Comparison of ENCODE assay signal across 9 cellular contexts in genomic region chr17:79789943-79790804, GRCh38. TPM values are rescaled to one million over a fixed set of nuclear protein-coding genes. Genes with fewer than 3 reads are reported as not detected.
A peak's percentile ranks its signal among the peaks of the same experiment; 100 is the strongest.
DNase-seq lines count a peak whose midpoint lies in the region; ATAC-seq, FAIRE-seq and TF ChIP-seq lines count a peak whose summit lies in the region.
"Had no signal": no experiment of that assay in that cellular context is flagged by ENCODE, and none has a peak within 500 bp of the region (broad histone marks: within the 10 kb centered on the region; RNA-seq: fewer than 3 reads in every experiment).

No MANE protein-coding gene starts in this region.

- TF ChIP-seq POLR2A in A549 (IDR thresholded peaks at IDR 0.05; ENCODE audit: low read length), result no peak

- no peaks in the 10 kb centered on the region for H3K79me2 ChIP-seq in osteoblast (ENCODE audit: insufficient read depth, low read length)

- TF ChIP-seq RAD21 in A549 (conservative IDR thresholded peaks at IDR 0.05 in 1 of 2, IDR thresholded peaks at IDR 0.05 in 1 of 2), result peak; percentile 85 to 96

- H3K9me3 ChIP-seq in A549 (no peaks in the 10 kb centered on the region), osteoblast (ENCODE audit: low read depth, low read length) (no peaks in the 10 kb centered on the region)

- CTCF ChIA-PET in A549 (lab: Yijun Ruan, JAX), result interaction anchor here (0.6 to 39.8 kb wide), 51 partner anchors 9 to 353 kb away, joined by 3 to 1281 read pairs (median 6); partner anchors contain the start of gene CBX4
- CTCF ChIA-PET in RWPE1 (lab: Yijun Ruan, JAX), result interaction anchor here (0.6 to 1.8 kb wide), 9 partner anchors 13 to 215 kb away, joined by 3 to 6 read pairs (median 4); no protein-coding TSS in a partner anchor

- H2AFZ ChIP-seq in osteoblast (ENCODE audit: low read length), result no peak overlapping the region

- H3K4me1 ChIP-seq in A549 (peaks cover 26% of the 10 kb centered on the region), osteoblast (ENCODE audit: insufficient read depth, low read length) (no peaks in the 10 kb centered on the region)

- no peaks in the 10 kb centered on the region for H3K36me3 ChIP-seq in osteoblast (ENCODE audit: insufficient read depth, low read length)

- peak overlapping the region; percentile 63 to 73; a peak in 5 of 6 replicates for H3K27ac ChIP-seq in A549
- no peak overlapping the region for H3K27ac ChIP-seq in RWPE1
- H3K27ac ChIP-seq in osteoblast (ENCODE audit: low read depth, low read length), result no peak overlapping the region

- peak; percentile 58 to 95 for DNase-seq in A549 (ENCODE audit: low read depth in 1 of 2, low spot score in 1 of 2)
- no peak for DNase-seq in GM12864 (ENCODE audit: low read depth)
- no peak for DNase-seq in RWPE1 (ENCODE audit: low spot score)
- peak in 1 of 2 donors; percentile 64 for DNase-seq in foreskin fibroblast
- peak; percentile 98 for DNase-seq in osteoblast (ENCODE audit: insufficient read length, low spot score, missing footprints)
- no peak for DNase-seq in NK-92 (lab: John Stamatoyannopoulos, UW; ENCODE audit: unreplicated experiment)
- no peak for DNase-seq in HCEC 1CT

- H4K20me1 ChIP-seq in osteoblast (ENCODE audit: insufficient read depth, low read length), result no peaks in the 10 kb centered on the region

- TF ChIP-seq EP300 in A549 (IDR thresholded peaks at IDR 0.05), result no peak

- H3K27me3 ChIP-seq in osteoblast (ENCODE audit: insufficient read depth, low read length), result peaks cover 49% of the 10 kb centered on the region

- FAIRE-seq in A549 (lab: Jason Lieb, UNC), result no peak
- FAIRE-seq: colon had no signal

- POLR2A ChIA-PET in A549 (lab: Yijun Ruan, JAX), result interaction anchor here (1.2 to 1.5 kb wide), 3 partner anchors 21 to 49 kb away, joined by 3 to 7 read pairs (median 3); partner anchors contain the start of gene CBX4
- POLR2A ChIA-PET in RWPE1 (lab: Yijun Ruan, JAX; ENCODE audit: low non-redundant PET), result no interaction called here

- 43% methylated on average over 65 of the region's 74 CpGs for WGBS in A549 (ENCODE audit: missing lambda C conversion rate)

- ATAC-seq in A549, result peak; percentile 19 to 65; a peak in 3 of 6 replicates
- no peak for ATAC-seq in HG03342 (IDR thresholded peaks at IDR 0.05; ENCODE audit: unreplicated experiment)

- H3K4me3 ChIP-seq in A549, result no peak overlapping the region
- no peak overlapping the region for H3K4me3 ChIP-seq in GM12864 (ENCODE audit: low read depth, low read length)
- H3K4me3 ChIP-seq in foreskin fibroblast (ENCODE audit: low read depth in 1 of 2, low read length in 2 of 2), result no peak overlapping the region
- peak overlapping the region; percentile 10 for H3K4me3 ChIP-seq in osteoblast (ENCODE audit: insufficient read depth, low read length)

- H3K4me2 ChIP-seq in A549, result peak overlapping the region; percentile 90
- H3K4me2 ChIP-seq in osteoblast (ENCODE audit: insufficient read depth, low read length), result peak overlapping the region; percentile 15

- TF ChIP-seq CTCF in A549 (IDR thresholded peaks at IDR 0.05) (peak; percentile 98), GM12864 (IDR thresholded peaks at IDR 0.05; ENCODE audit: low read depth, low read length, missing control alignments) (peak; percentile 56), RWPE1 (conservative IDR thresholded peaks at IDR 0.05; ENCODE audit: low read depth) (peak; percentile 91), foreskin fibroblast (IDR thresholded peaks at IDR 0.05; ENCODE audit: low read depth, low read length) (peak; percentile 60), osteoblast (IDR thresholded peaks at IDR 0.05; ENCODE audit: extremely low read depth, low read depth, low read length) (peak; percentile 51)

TF ChIP-seq in A549, 52 proteins besides CTCF, POLR2A, EP300 and RAD21 (continues in another document):
- TF ChIP-seq RARB (CRISPR knock-in tag; IDR thresholded peaks at IDR 0.05), result no peak
- TF ChIP-seq MAX (IDR thresholded peaks at IDR 0.05), result peak; percentile 64
- TF ChIP-seq E2F6 (IDR thresholded peaks at IDR 0.05; ENCODE audit: borderline replicate concordance, low read depth), result peak; percentile 75
- no peak for TF ChIP-seq JUN (IDR thresholded peaks at IDR 0.05)
- TF ChIP-seq EHMT2 (IDR thresholded peaks at IDR 0.05; ENCODE audit: low read depth), result no peak
- no peak for TF ChIP-seq HDAC2 (IDR thresholded peaks at IDR 0.05)
- TF ChIP-seq USF2 (IDR thresholded peaks at IDR 0.05), result no peak
- peak; percentile 93 for TF ChIP-seq SMC3 (IDR thresholded peaks at IDR 0.05)
- TF ChIP-seq HMGXB4 (CRISPR knock-in tag; IDR thresholded peaks at IDR 0.05; ENCODE audit: borderline replicate concordance), result no peak
- no peak for TF ChIP-seq ZC3H11A (IDR thresholded peaks at IDR 0.05)
- TF ChIP-seq PHF8 (IDR thresholded peaks at IDR 0.05; ENCODE audit: borderline replicate concordance, low read depth), result no peak
- TF ChIP-seq TFCP2L1 (CRISPR knock-in tag; IDR thresholded peaks at IDR 0.05), result no peak
- no peak for TF ChIP-seq ELK1 (IDR thresholded peaks at IDR 0.05; ENCODE audit: low read depth, low read length)
- TF ChIP-seq KDM5A (IDR thresholded peaks at IDR 0.05), result peak; percentile 44; the same call in 1 of the 2 replicates
- TF ChIP-seq FOSB (CRISPR knock-in tag; IDR thresholded peaks at IDR 0.05), result no peak
- TF ChIP-seq HOXB13 (CRISPR knock-in tag; IDR thresholded peaks at IDR 0.05; ENCODE audit: low read depth), result no peak

RNA-seq across cellular contexts. Expression of gene CBX8, which starts 6.7 kb away (rescaled TPM):
- polyA plus RNA-seq in A549 (2011; rRNA removed) (1.5 and 2.8 TPM in 2 replicates), A549 (2017; fragmentation: RNase III; extraction: RNeasy Plus Mini Kit Qiagen cat#74134 plus additional on column Dnase treatment) (11.0 to 13.1 TPM (median 11.9 TPM) in 3 replicates)
- polyA plus RNA-seq in A549 (2012; cell fraction: cytosol; rRNA removed), result 3.5 and 3.8 TPM in 2 replicates
- 4.8 and 7.2 TPM in 2 replicates for polyA plus RNA-seq in A549 (2012; cell fraction: nucleus; rRNA removed)
- polyA minus RNA-seq in A549 (2011; rRNA and poly(A)+ RNA removed), result 2.5 and 2.8 TPM in 2 replicates
- 2.4 and 3.3 TPM in 2 replicates for total RNA-seq in osteoblast

RNA-seq across cellular contexts. Expression of gene CBX2, which starts 12.2 kb away (rescaled TPM):
- 7.4 and 8.2 TPM in 2 replicates for polyA plus RNA-seq in A549 (2011; rRNA removed)
- polyA plus RNA-seq in A549 (2012; cell fraction: cytosol; rRNA removed), result 14.4 and 18.3 TPM in 2 replicates
- 29.6 and 34.9 TPM in 2 replicates for polyA plus RNA-seq in A549 (2012; cell fraction: nucleus; rRNA removed)
- 13.6 to 16.4 TPM (median 14.9 TPM) in 3 replicates for polyA plus RNA-seq in A549 (2017; fragmentation: RNase III; extraction: RNeasy Plus Mini Kit Qiagen cat#74134 plus additional on column Dnase treatment)
- 11.6 and 13.7 TPM in 2 replicates for polyA minus RNA-seq in A549 (2011; rRNA and poly(A)+ RNA removed)
- total RNA-seq in osteoblast, result 0.88 and 1.1 TPM in 2 replicates

RNA-seq across cellular contexts. Expression of gene CBX4, which starts 49.1 kb away (rescaled TPM):
- 21.9 and 34.1 TPM in 2 replicates for polyA plus RNA-seq in A549 (2011; rRNA removed)
- 31.9 and 46.3 TPM in 2 replicates for polyA plus RNA-seq in A549 (2012; cell fraction: cytosol; rRNA removed)
- 48.9 and 61.8 TPM in 2 replicates for polyA plus RNA-seq in A549 (2012; cell fraction: nucleus; rRNA removed)
- 25.9 to 31.9 TPM (median 31.0 TPM) in 3 replicates for polyA plus RNA-seq in A549 (2017; fragmentation: RNase III; extraction: RNeasy Plus Mini Kit Qiagen cat#74134 plus additional on column Dnase treatment)
- 20.6 and 27.0 TPM in 2 replicates for polyA minus RNA-seq in A549 (2011; rRNA and poly(A)+ RNA removed)
- total RNA-seq in osteoblast, result 17.1 and 22.1 TPM in 2 replicates

RNA-seq across cellular contexts. Expression of gene ENPP7, which starts 59.4 kb away (rescaled TPM):
- polyA plus RNA-seq in A549 (2011; rRNA removed) (not detected in 2 replicates), A549 (2017; fragmentation: RNase III; extraction: RNeasy Plus Mini Kit Qiagen cat#74134 plus additional on column Dnase treatment) (not detected in 3 replicates)
- not detected in 2 replicates for polyA plus RNA-seq in A549 (2012; cell fraction: cytosol; rRNA removed)
- polyA plus RNA-seq in A549 (2012; cell fraction: nucleus; rRNA removed), result not detected in 2 replicates
- not detected in 2 replicates for polyA minus RNA-seq in A549 (2011; rRNA and poly(A)+ RNA removed)
- total RNA-seq in osteoblast, result not detected in 2 replicates

Comparison
In these comparisons a context has a peak if more than half of its experiments do, and no peak if none do; other contexts are left out.
1. DNase-seq: peak in A549 (2 of 2) and osteoblast (single experiment); none in GM12864 (single experiment), RWPE1 (single experiment), NK-92 (single experiment) and HCEC 1CT (single experiment).
2. H3K27ac ChIP-seq: peak in A549 (2 of 2); none in RWPE1 (single experiment) and osteoblast (single experiment).
3. Peak in every context shown above with its lines, with median percentiles within 50 percentile points of each other: CTCF ChIP-seq.